In genomic region chr9:38243993-38244392, GRCh38 we compare ENCODE assay signal across 22 cellular contexts.
"Had no signal": no experiment of that assay in that cellular context is flagged by ENCODE, and none has a peak within 500 bp of the region (broad histone marks: within the 10 kb centered on the region; RNA-seq: fewer than 3 reads in every experiment).

No MANE protein-coding gene starts in this region.

- H3K36me3 ChIP-seq: adrenal gland, ascending aorta, brain microvascular endothelial cell, heart right ventricle, spleen, thyroid gland, upper lobe of right lung had no signal

- DNase-seq: activated CD4-positive, alpha-beta memory T cell treated with anti-CD3 and anti-CD28 coated beads, Interleukin-2, amount 10 ng/mL, durations not matched to agents 7 days and 5 days; activated CD4-positive, alpha-beta T cell treated with anti-CD3 and anti-CD28 coated beads for 4 hours; activated CD4-positive, CD25-positive, alpha-beta regulatory T cell; activated naive CD4-positive, alpha-beta T cell; activated T-cell treated with anti-CD3 and anti-CD28 coated beads, Interleukin-2, amount 50 U/mL, for 24 hours; adrenal gland; brain microvascular endothelial cell; caudate nucleus; effector CD4-positive, alpha-beta T cell; heart right ventricle; left colon; mesendoderm; mucosa of descending colon; nephron progenitor cell; occipital lobe; spleen; stimulated activated CD4-positive, alpha-beta T cell treated with anti-CD3 and anti-CD28 coated beads, Interleukin-4, amount 100 ng/mL, for 1 hour; stimulated activated naive CD4-positive, alpha-beta T cell treated with Interleukin-2 at 50 U/mL for 16 hours; T1000; thyroid gland; upper lobe of right lung had no signal

- H3K4me3 ChIP-seq: adrenal gland, ascending aorta, heart right ventricle, mucosa of descending colon, spleen, thyroid gland, upper lobe of right lung had no signal

- ATAC-seq: heart right ventricle, left colon, mucosa of descending colon, upper lobe of right lung had no signal

- H3K27ac ChIP-seq: adrenal gland, ascending aorta, brain microvascular endothelial cell, heart right ventricle, spleen, thyroid gland, upper lobe of right lung had no signal

- H3K9me3 ChIP-seq: adrenal gland, ascending aorta, mucosa of descending colon, spleen, thyroid gland, upper lobe of right lung had no signal

- H3K4me1 ChIP-seq: adrenal gland, ascending aorta, heart right ventricle, spleen, thyroid gland, upper lobe of right lung had no signal

- H3K27me3 ChIP-seq: adrenal gland, ascending aorta, spleen, thyroid gland, upper lobe of right lung had no signal
